1 cellular context compared by ENCODE assay signal in the genomic region with DNA sequence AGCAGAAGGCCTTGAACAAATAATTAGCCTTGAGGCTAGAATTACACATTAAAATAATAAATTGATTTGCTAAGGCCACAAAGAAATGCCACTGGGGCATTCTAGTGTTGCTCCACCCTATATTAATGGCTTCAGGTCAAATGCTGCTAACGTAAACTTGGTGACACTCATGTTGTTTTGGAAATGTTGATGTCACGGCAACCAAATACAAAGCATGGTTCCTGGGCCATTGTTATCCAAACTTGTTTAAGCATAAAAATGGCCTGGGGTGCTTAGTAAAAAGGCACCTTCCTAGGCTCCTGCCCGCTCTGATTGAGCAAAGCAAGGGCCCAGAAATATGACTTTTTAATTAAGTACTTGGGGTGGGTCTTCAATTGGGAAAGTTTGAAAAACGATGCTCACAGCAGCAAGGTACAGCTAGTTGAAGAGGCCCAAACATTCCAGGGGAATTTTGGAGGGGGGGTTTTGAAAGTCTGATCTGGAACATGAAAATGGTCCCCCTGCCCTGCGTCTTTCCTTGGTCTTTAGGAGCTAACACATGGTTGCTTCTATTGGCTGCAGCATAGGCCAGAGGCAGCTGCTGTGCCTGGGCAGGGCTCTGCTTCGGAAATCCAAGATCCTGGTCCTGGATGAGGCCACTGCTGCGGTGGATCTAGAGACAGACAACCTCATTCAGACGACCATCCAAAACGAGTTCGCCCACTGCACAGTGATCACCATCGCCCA.
TF ChIP-seq lines count a peak whose summit lies in the region.

No MANE protein-coding gene starts in this region.

TF ChIP-seq in SK-N-SH treated with all-trans-retinoic acid at 6 μM for 48 hours, 23 proteins besides CTCF, POLR2A, EP300 and RAD21 (continued from another document):
- TF ChIP-seq, protein P1, sequence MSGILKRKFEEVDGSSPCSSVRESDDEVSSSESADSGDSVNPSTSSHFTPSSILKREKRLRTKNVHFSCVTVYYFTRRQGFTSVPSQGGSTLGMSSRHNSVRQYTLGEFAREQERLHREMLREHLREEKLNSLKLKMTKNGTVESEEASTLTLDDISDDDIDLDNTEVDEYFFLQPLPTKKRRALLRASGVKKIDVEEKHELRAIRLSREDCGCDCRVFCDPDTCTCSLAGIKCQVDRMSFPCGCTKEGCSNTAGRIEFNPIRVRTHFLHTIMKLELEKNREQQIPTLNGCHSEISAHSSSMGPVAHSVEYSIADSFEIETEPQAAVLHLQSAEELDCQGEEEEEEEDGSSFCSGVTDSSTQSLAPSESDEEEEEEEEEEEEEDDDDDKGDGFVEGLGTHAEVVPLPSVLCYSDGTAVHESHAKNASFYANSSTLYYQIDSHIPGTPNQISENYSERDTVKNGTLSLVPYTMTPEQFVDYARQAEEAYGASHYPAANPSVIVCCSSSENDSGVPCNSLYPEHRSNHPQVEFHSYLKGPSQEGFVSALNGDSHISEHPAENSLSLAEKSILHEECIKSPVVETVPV (CRISPR knock-in tag; IDR thresholded peaks at IDR 0.05), result no peak
- TF ChIP-seq ZNF8 (CRISPR knock-in tag; IDR thresholded peaks at IDR 0.05), result no peak
- TF ChIP-seq, protein P2, sequence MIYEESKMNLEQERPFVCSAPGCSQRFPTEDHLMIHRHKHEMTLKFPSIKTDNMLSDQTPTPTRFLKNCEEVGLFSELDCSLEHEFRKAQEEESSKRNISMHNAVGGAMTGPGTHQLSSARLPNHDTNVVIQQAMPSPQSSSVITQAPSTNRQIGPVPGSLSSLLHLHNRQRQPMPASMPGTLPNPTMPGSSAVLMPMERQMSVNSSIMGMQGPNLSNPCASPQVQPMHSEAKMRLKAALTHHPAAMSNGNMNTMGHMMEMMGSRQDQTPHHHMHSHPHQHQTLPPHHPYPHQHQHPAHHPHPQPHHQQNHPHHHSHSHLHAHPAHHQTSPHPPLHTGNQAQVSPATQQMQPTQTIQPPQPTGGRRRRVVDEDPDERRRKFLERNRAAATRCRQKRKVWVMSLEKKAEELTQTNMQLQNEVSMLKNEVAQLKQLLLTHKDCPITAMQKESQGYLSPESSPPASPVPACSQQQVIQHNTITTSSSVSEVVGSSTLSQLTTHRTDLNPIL (CRISPR knock-in tag; IDR thresholded peaks at IDR 0.05; ENCODE audit: low read depth), result no peak
- no peak for TF ChIP-seq ISL1 (CRISPR knock-in tag; IDR thresholded peaks at IDR 0.05)
- TF ChIP-seq, protein P3, sequence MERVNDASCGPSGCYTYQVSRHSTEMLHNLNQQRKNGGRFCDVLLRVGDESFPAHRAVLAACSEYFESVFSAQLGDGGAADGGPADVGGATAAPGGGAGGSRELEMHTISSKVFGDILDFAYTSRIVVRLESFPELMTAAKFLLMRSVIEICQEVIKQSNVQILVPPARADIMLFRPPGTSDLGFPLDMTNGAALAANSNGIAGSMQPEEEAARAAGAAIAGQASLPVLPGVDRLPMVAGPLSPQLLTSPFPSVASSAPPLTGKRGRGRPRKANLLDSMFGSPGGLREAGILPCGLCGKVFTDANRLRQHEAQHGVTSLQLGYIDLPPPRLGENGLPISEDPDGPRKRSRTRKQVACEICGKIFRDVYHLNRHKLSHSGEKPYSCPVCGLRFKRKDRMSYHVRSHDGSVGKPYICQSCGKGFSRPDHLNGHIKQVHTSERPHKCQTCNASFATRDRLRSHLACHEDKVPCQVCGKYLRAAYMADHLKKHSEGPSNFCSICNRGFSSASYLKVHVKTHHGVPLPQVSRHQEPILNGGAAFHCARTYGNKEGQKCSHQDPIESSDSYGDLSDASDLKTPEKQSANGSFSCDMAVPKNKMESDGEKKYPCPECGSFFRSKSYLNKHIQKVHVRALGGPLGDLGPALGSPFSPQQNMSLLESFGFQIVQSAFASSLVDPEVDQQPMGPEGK (CRISPR knock-in tag; IDR thresholded peaks at IDR 0.05; ENCODE audit: borderline replicate concordance), result no peak
- no peak for TF ChIP-seq CSDC2 (CRISPR knock-in tag; IDR thresholded peaks at IDR 0.05)
- TF ChIP-seq SNAI2 (CRISPR knock-in tag; IDR thresholded peaks at IDR 0.05), result no peak
- TF ChIP-seq TOX (CRISPR knock-in tag; IDR thresholded peaks at IDR 0.05; ENCODE audit: borderline replicate concordance), result no peak
- TF ChIP-seq ZFP3 (CRISPR knock-in tag; IDR thresholded peaks at IDR 0.05), result no peak
- TF ChIP-seq ZC3H10 (CRISPR knock-in tag; IDR thresholded peaks at IDR 0.05), result no peak
TF ChIP-seq in SK-N-SH treated with all-trans-retinoic acid at 6 μM for 48 hours: peak in this region for 0.
